Comparison of ENCODE assay signal across 23 cellular contexts in genomic region chr1:21131200-21131599, GRCh38. TPM values are rescaled to one million over a fixed set of nuclear protein-coding genes. Genes with fewer than 3 reads are reported as not detected.
DNase-seq lines count a peak whose midpoint lies in the region; ATAC-seq, FAIRE-seq and TF ChIP-seq lines count a peak whose summit lies in the region.
"Had no signal": no experiment of that assay in that cellular context is flagged by ENCODE, and none has a peak within 500 bp of the region (broad histone marks: within the 10 kb centered on the region; RNA-seq: fewer than 3 reads in every experiment).

No MANE protein-coding gene starts in this region.

- CTCF ChIA-PET in HEK293 (lab: Yijun Ruan, JAX), result no interaction called here
- CTCF ChIA-PET in K562 (lab: Yijun Ruan, JAX; ENCODE audit: low intra/inter-chr PET ratio), result no interaction called here
- CTCF ChIA-PET in activated CD4-positive, alpha-beta memory T cell treated with anti-CD3 and anti-CD28 coated beads, Interleukin-2, amount 10 ng/mL, durations not matched to agents 7 days and 5 days (lab: Charles Lee), result no interaction called here
- CTCF ChIA-PET in SK-N-SH (lab: Yijun Ruan, JAX), result interaction anchor here (0.8 kb wide), 1 partner anchor 110 kb away, joined by 4 read pairs; no protein-coding TSS in a partner anchor

- no peak for TF ChIP-seq EP300 in K562 (IDR thresholded peaks at IDR 0.05; ENCODE audit: low read length)
- no peak for TF ChIP-seq EP300 in SK-N-SH (IDR thresholded peaks at IDR 0.05; ENCODE audit: borderline replicate concordance in 1 of 2, low read depth in 1 of 2, low read length in 1 of 2)

- H3K79me2 ChIP-seq in K562 (ENCODE audit: control insufficient read depth, insufficient read depth, low read length), result no peaks in the 10 kb centered on the region
- peaks cover 84% of the 10 kb centered on the region for H3K79me2 ChIP-seq in SK-N-SH (ENCODE audit: insufficient read depth)
- H3K79me2 ChIP-seq in MM.1S (ENCODE audit: low read length), result no peaks in the 10 kb centered on the region

- no peak overlapping the region for H3K27ac Mint-ChIP-seq in activated CD4-positive, alpha-beta memory T cell treated with anti-CD3 and anti-CD28 coated beads, Interleukin-2, amount 10 ng/mL, durations not matched to agents 7 days and 5 days
- H3K27ac Mint-ChIP-seq: B cell; CD4-positive, alpha-beta T cell; CD8-positive, alpha-beta T cell had no signal

- no peak for FAIRE-seq in K562 (lab: Jason Lieb, UNC)
- peak; percentile 30 for FAIRE-seq in kidney (lab: Jason Lieb, UNC)
- FAIRE-seq: A549, D721Med, GM12891, GM19239 had no signal

- H3K9me1 ChIP-seq in K562 (ENCODE audit: control insufficient read depth, insufficient read depth, low read length), result no peaks in the 10 kb centered on the region

- H4K20me1 ChIP-seq in K562 (replicated peaks; ENCODE audit: control insufficient read depth, insufficient read depth, low read length) (no peaks in the 10 kb centered on the region), SK-N-SH (ENCODE audit: insufficient read depth) (no peaks in the 10 kb centered on the region), MM.1S (ENCODE audit: insufficient read depth, low read length) (no peaks in the 10 kb centered on the region)

- H3K4me3 Mint-ChIP-seq in activated CD4-positive, alpha-beta memory T cell treated with anti-CD3 and anti-CD28 coated beads, Interleukin-2, amount 10 ng/mL, durations not matched to agents 7 days and 5 days, result no peak overlapping the region
- H3K4me3 Mint-ChIP-seq: B cell; CD4-positive, alpha-beta T cell; CD8-positive, alpha-beta T cell had no signal

- H3F3A ChIP-seq in SK-N-SH (replicated peaks; ENCODE audit: insufficient read depth), result peaks cover 6% of the 10 kb centered on the region
- no peaks in the 10 kb centered on the region for H3F3A ChIP-seq in MM.1S (ENCODE audit: insufficient read depth, low read length)

- no peaks in the 10 kb centered on the region for H3K27me3 ChIP-seq in K562 (ENCODE audit: control insufficient read depth in 2 of 2, insufficient read depth in 2 of 2, low read length in 2 of 2)
- no peaks in the 10 kb centered on the region for H3K27me3 ChIP-seq in SK-N-SH (ENCODE audit: insufficient read depth)
- no peaks in the 10 kb centered on the region for H3K27me3 ChIP-seq in MM.1S (replicated peaks; ENCODE audit: insufficient read depth, low read length)
- H3K27me3 ChIP-seq: BLaER1 treated with 17β-estradiol and CSF1 and Interleukin-3, amounts not matched to agents 10 nM and 100 nM had no signal

- ATAC-seq in K562 (no peak), HG02588 (IDR thresholded peaks at IDR 0.05; ENCODE audit: unreplicated experiment) (no peak)
- ATAC-seq: A549; CD8-positive, alpha-beta T cell had no signal

- intact Hi-C loops in K562 (cut with micrococcal nuclease), result no loop called here
- intact Hi-C loops in kidney (cut with DNase I), result no loop called here

- in situ Hi-C loops in K562 (cut with MboI), result no loop called here

- H3K4me3 ChIP-seq in HEK293 (ENCODE audit: low read depth, low read length) (no peak overlapping the region), K562 (no peak overlapping the region), kidney (ENCODE audit: low read length in 2 of 2) (no peak overlapping the region), SK-N-SH (ENCODE audit: low read depth in 2 of 2, low read length in 1 of 2) (no peak overlapping the region), MM.1S (ENCODE audit: low read length) (no peak overlapping the region)
- H3K4me3 ChIP-seq: A549; BLaER1 treated with 17β-estradiol and CSF1 and Interleukin-3, amounts not matched to agents 10 nM and 100 nM had no signal

- H3K27ac ChIP-seq in HEK293 (ENCODE audit: extremely low read depth, low read depth, low read length), result no peak overlapping the region
- no peak overlapping the region for H3K27ac ChIP-seq in K562 (ENCODE audit: extremely low read depth, low read depth, low read length)
- peak overlapping the region; percentile 0 for H3K27ac ChIP-seq in epithelial cell of prostate
- no peak overlapping the region for H3K27ac ChIP-seq in kidney (ENCODE audit: low read depth in 2 of 2, low read length in 2 of 2)
- H3K27ac ChIP-seq in SK-N-SH (ENCODE audit: low read depth in 2 of 2, low read length in 1 of 2), result no peak overlapping the region
- no peak overlapping the region for H3K27ac ChIP-seq in MM.1S (ENCODE audit: low read length)
- H3K27ac ChIP-seq: 22Rv1; A549; BLaER1 treated with 17β-estradiol and CSF1 and Interleukin-3, amounts not matched to agents 10 nM and 100 nM; C4-2B had no signal

- H3K4me1 ChIP-seq in HEK293 (ENCODE audit: control insufficient read depth, insufficient read depth, low read length), result peaks cover 6% of the 10 kb centered on the region
- H3K4me1 ChIP-seq in K562 (replicated peaks in 1 of 2; ENCODE audit: control insufficient read depth in 2 of 2, insufficient read depth in 2 of 2, low read length in 2 of 2), result no peaks in the 10 kb centered on the region
- H3K4me1 ChIP-seq in kidney (ENCODE audit: control insufficient read depth in 1 of 2, insufficient read depth in 1 of 2, low read depth in 1 of 2, low read length in 2 of 2), result no peaks in the 10 kb centered on the region
- H3K4me1 ChIP-seq in SK-N-SH (ENCODE audit: control insufficient read depth in 1 of 2, insufficient read depth in 2 of 2, low read depth in 1 of 2, low read length in 1 of 2), result no peaks in the 10 kb centered on the region
- no peaks in the 10 kb centered on the region for H3K4me1 ChIP-seq in MM.1S (ENCODE audit: low read length)
- H3K4me1 ChIP-seq: A549, Caco-2 had no signal

- H3K27me3 Mint-ChIP-seq in activated CD4-positive, alpha-beta memory T cell treated with anti-CD3 and anti-CD28 coated beads, Interleukin-2, amount 10 ng/mL, durations not matched to agents 7 days and 5 days, result no peaks in the 10 kb centered on the region
- H3K27me3 Mint-ChIP-seq: B cell; CD4-positive, alpha-beta T cell had no signal

- H2AFZ ChIP-seq in K562 (ENCODE audit: low read depth, low read length), result no peak overlapping the region
- H2AFZ ChIP-seq in SK-N-SH (ENCODE audit: low read depth), result no peak overlapping the region
- no peak overlapping the region for H2AFZ ChIP-seq in MM.1S (ENCODE audit: low read length)

- TF ChIP-seq RAD21 in K562 (CRISPR knock-in tag; conservative IDR thresholded peaks at IDR 0.05 in 1 of 2, IDR thresholded peaks at IDR 0.05 in 1 of 2) (no peak), SK-N-SH (IDR thresholded peaks at IDR 0.05; ENCODE audit: low read length) (no peak)

- no peaks in the 10 kb centered on the region for H3K9me3 Mint-ChIP-seq in activated CD4-positive, alpha-beta memory T cell treated with anti-CD3 and anti-CD28 coated beads, Interleukin-2, amount 10 ng/mL, durations not matched to agents 7 days and 5 days
- H3K9me3 Mint-ChIP-seq: CD8-positive, alpha-beta T cell had no signal

- peaks cover 11% of the 10 kb centered on the region for H3K36me3 Mint-ChIP-seq in activated CD4-positive, alpha-beta memory T cell treated with anti-CD3 and anti-CD28 coated beads, Interleukin-2, amount 10 ng/mL, durations not matched to agents 7 days and 5 days (ENCODE audit: low read depth)

- no TSS peak for BruUV-seq in K562 (replicated peaks; lab: Mats Ljungman, UMichigan)

- 11% methylated on average over 1 of the region's 1 CpG for WGBS in K562 (ENCODE audit: insufficient coverage, low coverage, missing lambda C conversion rate)
- WGBS in SK-N-SH (ENCODE audit: low lambda C conversion rate), result 87% methylated on average over 1 of the region's 1 CpG

- TF ChIP-seq CTCF in HEK293 (tag by site-specific recombination; IDR thresholded peaks at IDR 0.05) (no peak), K562 (IDR thresholded peaks at IDR 0.05 in 2 of 3, conservative IDR thresholded peaks at IDR 0.05 in 1 of 3; ENCODE audit: insufficient read depth in 2 of 3, low read depth in 1 of 3, low read length in 3 of 3) (no peak), kidney (IDR thresholded peaks at IDR 0.05; ENCODE audit: borderline replicate concordance, extremely low read depth, insufficient read depth) (no peak), SK-N-SH (IDR thresholded peaks at IDR 0.05) (no peak), MM.1S (IDR thresholded peaks at IDR 0.05; ENCODE audit: low read length) (no peak)

- DNase-seq in K562 (ENCODE audit: extremely low read depth in 1 of 4, low spot score in 3 of 4) (no peak), epithelial cell of prostate (ENCODE audit: low read depth, low spot score) (no peak), kidney (no peak), SK-N-SH (no peak), MM.1S (no peak)
- no peak for DNase-seq in activated CD4-positive, alpha-beta memory T cell treated with anti-CD3 and anti-CD28 coated beads, Interleukin-2, amount 10 ng/mL, durations not matched to agents 7 days and 5 days
- DNase-seq: AML-193; Caco-2; Calu3; CD4-positive, alpha-beta T cell; CD8-positive, alpha-beta T cell; DMS79 treated with DMSO at 0.1 percent for 48 hours; GF-D8 had no signal

- no peaks in the 10 kb centered on the region for H3K9me3 ChIP-seq in HEK293 (ENCODE audit: control insufficient read depth, insufficient read depth, low read depth, low read length)
- no peaks in the 10 kb centered on the region for H3K9me3 ChIP-seq in K562 (replicated peaks; ENCODE audit: control insufficient read depth, insufficient read depth, low read depth, low read length)
- H3K9me3 ChIP-seq in kidney (ENCODE audit: control insufficient read depth in 1 of 2, low read length in 2 of 2), result no peaks in the 10 kb centered on the region
- H3K9me3 ChIP-seq in SK-N-SH, result no peaks in the 10 kb centered on the region
- no peaks in the 10 kb centered on the region for H3K9me3 ChIP-seq in MM.1S (replicated peaks; ENCODE audit: insufficient read depth, low read length)
- H3K9me3 ChIP-seq: A549, Caco-2 had no signal

- no peak for TF ChIP-seq POLR2A in K562 (conservative IDR thresholded peaks at IDR 0.05)

- no peaks in the 10 kb centered on the region for H3K4me1 Mint-ChIP-seq in activated CD4-positive, alpha-beta memory T cell treated with anti-CD3 and anti-CD28 coated beads, Interleukin-2, amount 10 ng/mL, durations not matched to agents 7 days and 5 days
- H3K4me1 Mint-ChIP-seq: B cell had no signal

- no peak overlapping the region for H3K9ac ChIP-seq in K562 (ENCODE audit: insufficient read depth in 1 of 2, low read depth in 2 of 2, low read length in 2 of 2)
- H3K9ac ChIP-seq in kidney (ENCODE audit: low read length in 2 of 2), result no peak overlapping the region
- H3K9ac ChIP-seq in SK-N-SH, result no peak overlapping the region
- H3K9ac ChIP-seq in MM.1S (ENCODE audit: low read length), result no peak overlapping the region
- H3K9ac ChIP-seq: BLaER1 treated with 17β-estradiol and CSF1 and Interleukin-3, amounts not matched to agents 10 nM and 100 nM had no signal

- H3K4me2 ChIP-seq in K562 (ENCODE audit: insufficient read depth, low read length) (no peak overlapping the region), SK-N-SH (no peak overlapping the region), MM.1S (ENCODE audit: low read depth, low read length) (no peak overlapping the region)
- H3K4me2 ChIP-seq: A549; BLaER1 treated with 17β-estradiol and CSF1 and Interleukin-3, amounts not matched to agents 10 nM and 100 nM had no signal

- POLR2A ChIA-PET in HEK293 (lab: Yijun Ruan, JAX) (no interaction called here), K562 (lab: Yijun Ruan, JAX) (interaction anchor here (0.6 to 1.1 kb wide), 2 partner anchors 16 to 331 kb away, joined by 3 read pairs; no protein-coding TSS in a partner anchor), SK-N-SH (lab: Yijun Ruan, JAX) (no interaction called here)
- POLR2A ChIA-PET in activated CD4-positive, alpha-beta memory T cell treated with anti-CD3 and anti-CD28 coated beads, Interleukin-2, amount 10 ng/mL, durations not matched to agents 7 days and 5 days (lab: Charles Lee), result no interaction called here

- H3K9me2 ChIP-seq in SK-N-SH (no peaks in the 10 kb centered on the region), MM.1S (replicated peaks; ENCODE audit: insufficient read depth, low read length) (no peaks in the 10 kb centered on the region)

- H3K36me3 ChIP-seq in HEK293 (ENCODE audit: control insufficient read depth in 2 of 2, insufficient read depth in 1 of 2, low read length in 2 of 2) (peaks cover 7 to 27% of the 10 kb centered on the region in 2 experiments; a peak in 2 of 3 replicates), K562 (ENCODE audit: control insufficient read depth, insufficient read depth, low read length) (peaks cover 3% of the 10 kb centered on the region; the same call in 1 of the 3 replicates), kidney (ENCODE audit: control insufficient read depth in 1 of 2, insufficient read depth in 2 of 2, low read length in 2 of 2) (no peaks in the 10 kb centered on the region), SK-N-SH (replicated peaks in 1 of 2; ENCODE audit: control insufficient read depth in 1 of 2, insufficient read depth in 2 of 2, low read length in 1 of 2) (peaks cover 0 to 50% of the 10 kb centered on the region in 2 experiments), MM.1S (replicated peaks; ENCODE audit: insufficient read depth, low read length) (no peaks in the 10 kb centered on the region)

RNA-seq across cellular contexts. Expression of gene EIF4G3, which starts 45.5 kb away (rescaled TPM):
- 99.6 and 192 TPM in 2 replicates for total RNA-seq in K562 (2011; cell fraction: chromatin; rRNA removed; ENCODE audit: low replicate concordance)
- total RNA-seq in K562 (2011; cell fraction: nucleolus; rRNA removed), result 45.0 and 54.6 TPM in 2 replicates
- 105 and 159 TPM in 2 replicates for total RNA-seq in K562 (2011; cell fraction: nucleoplasm; rRNA removed)
- total RNA-seq in K562 (2014; rRNA removed) (19.0 and 19.7 TPM in 2 replicates), K562 (2014; rRNA removed; fragmentation: Illumina TruSeq; extraction: Trizol) (31.2 and 32.8 TPM in 2 replicates), K562 (2015; rRNA removed; fragmentation: Illumina TruSeq; extraction: Trizol) (29.7 and 33.1 TPM in 2 replicates), K562 (2021) (35.9 and 38.7 TPM in 2 replicates), kidney (61.6 TPM)
- polyA plus RNA-seq in K562 (2011; rRNA removed) (32.1 and 39.1 TPM in 2 replicates), K562 (2014; fragmentation: Illumina TruSeq; extraction: Trizol) (34.5 and 40.5 TPM in 2 replicates), K562 (2014; fragmentation: Nextera tagmentation; extraction: Ambion mirVana) (10 to 100 TPM in 1 of 2 experiments, 1 to 10 TPM in 1; 6.7 to 10.1 TPM), K562 (2014; rRNA removed) (36.3 and 38.0 TPM in 2 replicates), kidney (ENCODE audit: insufficient read depth, low read depth, low replicate concordance) (14.8 TPM), SK-N-SH (2012; rRNA removed) (32.0 and 40.3 TPM in 2 replicates)
- polyA plus RNA-seq in K562 (2011; cell fraction: cytosol; rRNA removed), result 31.9 and 38.3 TPM in 2 replicates
- 64.3 and 72.5 TPM in 2 replicates for polyA plus RNA-seq in K562 (2011; cell fraction: nucleus; rRNA removed)
- polyA plus RNA-seq in K562 (2012), result 25.9 and 36.4 TPM in 2 replicates
- 39.2 and 45.5 TPM in 2 replicates for polyA minus RNA-seq in K562 (2011; rRNA and poly(A)+ RNA removed)
- polyA minus RNA-seq in K562 (2011; cell fraction: cytosol; rRNA and poly(A)+ RNA removed), result 17.7 and 22.1 TPM in 2 replicates
- 27.6 and 40.3 TPM in 2 replicates for polyA minus RNA-seq in K562 (2011; cell fraction: nucleus; rRNA and poly(A)+ RNA removed)
- total RNA-seq in activated CD4-positive, alpha-beta memory T cell treated with anti-CD3 and anti-CD28 coated beads, Interleukin-2, amount 10 ng/mL, durations not matched to agents 7 days and 5 days, result 10 to 100 TPM; 48.1 to 49.2 TPM
- polyA plus RNA-seq in SK-N-SH (2012; cell fraction: cytosol; rRNA removed), result 37.3 and 41.3 TPM in 2 replicates
- 37.4 and 68.6 TPM in 2 replicates for polyA plus RNA-seq in SK-N-SH (2012; cell fraction: nucleus; rRNA removed)

Comparison
In these comparisons a context has a peak if more than half of its experiments do, and no peak if none do; other contexts are left out.
1. Of the 44 proteins assayed by ChIP-seq in both K562 and HEK293: peak only in K562: ZNF121; only in HEK293: SETDB1 and ZNF133; in both: none; in neither: 41.